ENCODE assay signal across 13 cellular contexts in genomic region chr10:86849495-86849894, GRCh38.
DNase-seq lines count a peak whose midpoint lies in the region; ATAC-seq and TF ChIP-seq lines count a peak whose summit lies in the region.
"Had no signal": no experiment of that assay in that cellular context is flagged by ENCODE, and none has a peak within 500 bp of the region (broad histone marks: within the 10 kb centered on the region; RNA-seq: fewer than 3 reads in every experiment).

No MANE protein-coding gene starts in this region.

- H3K27ac Mint-ChIP-seq in activated T-helper 17 cell treated with anti-CD3 and anti-CD28 coated beads, Interleukin-2, amount 50 U/mL, for 72 hours, result no peak overlapping the region
- H3K27ac Mint-ChIP-seq in endothelial cell (ENCODE audit: unreplicated experiment), result no peak overlapping the region
- H3K27ac Mint-ChIP-seq: activated T-cell treated with anti-CD3 and anti-CD28 coated beads, Interleukin-2, amount 50 U/mL, for 24 hours; dendritic cell treated with granulocyte-macrophage colony-stimulating factor and Interleukin-4, amounts not matched to agents 40 ng/mL and 50 ng/mL, for 4 days had no signal

- no peaks in the 10 kb centered on the region for H3K9me3 Mint-ChIP-seq in activated T-helper 17 cell treated with anti-CD3 and anti-CD28 coated beads, Interleukin-2, amount 50 U/mL, for 72 hours
- no peaks in the 10 kb centered on the region for H3K9me3 Mint-ChIP-seq in endothelial cell (ENCODE audit: unreplicated experiment)
- H3K9me3 Mint-ChIP-seq: activated T-cell treated with anti-CD3 and anti-CD28 coated beads, Interleukin-2, amount 50 U/mL, for 24 hours had no signal

- H3K36me3 Mint-ChIP-seq in activated T-helper 17 cell treated with anti-CD3 and anti-CD28 coated beads, Interleukin-2, amount 50 U/mL, for 72 hours (ENCODE audit: low read depth), result peaks cover 20% of the 10 kb centered on the region
- H3K36me3 Mint-ChIP-seq in endothelial cell (ENCODE audit: low read depth, unreplicated experiment), result peaks cover 4% of the 10 kb centered on the region

- DNase-seq in NCI-H226 (no peak), endothelial cell (ENCODE audit: low spot score) (no peak)
- no peak for DNase-seq in effector CD8-positive, alpha-beta T cell (lab: John Stamatoyannopoulos, UW)
- DNase-seq in stimulated activated CD4-positive, alpha-beta T cell treated with anti-CD3 and anti-CD28 coated beads, Interleukin-4, amount 100 ng/mL, for 1 hour, result no peak
- DNase-seq: activated CD4-positive, alpha-beta T cell treated with anti-CD3 and anti-CD28 coated beads for 4 hours; activated T-cell treated with anti-CD3 and anti-CD28 coated beads, Interleukin-2, amount 50 U/mL, for 24 hours; anterior cingulate cortex; DMS53 had no signal

- TF ChIP-seq CTCF in endothelial cell (IDR thresholded peaks at IDR 0.05; ENCODE audit: unreplicated experiment), result no peak

- ATAC-seq in GM18499 (IDR thresholded peaks at IDR 0.05; ENCODE audit: insufficient read depth, unreplicated experiment) (peak; percentile 62), GM21360 (IDR thresholded peaks at IDR 0.05; ENCODE audit: unreplicated experiment) (peak; percentile 86), HG03039 (IDR thresholded peaks at IDR 0.05; ENCODE audit: unreplicated experiment) (peak; percentile 86)
- peak; percentile 37 for ATAC-seq in activated T-helper 17 cell treated with anti-CD3 and anti-CD28 coated beads, Interleukin-2, amount 50 U/mL, for 72 hours (replicated peaks)

- no peaks in the 10 kb centered on the region for H3K4me1 Mint-ChIP-seq in activated T-helper 17 cell treated with anti-CD3 and anti-CD28 coated beads, Interleukin-2, amount 50 U/mL, for 72 hours
- H3K4me1 Mint-ChIP-seq in endothelial cell (ENCODE audit: unreplicated experiment), result peaks cover 2% of the 10 kb centered on the region

- H3K27me3 Mint-ChIP-seq in activated T-helper 17 cell treated with anti-CD3 and anti-CD28 coated beads, Interleukin-2, amount 50 U/mL, for 72 hours, result no peaks in the 10 kb centered on the region
- peaks cover 2% of the 10 kb centered on the region for H3K27me3 Mint-ChIP-seq in endothelial cell (ENCODE audit: unreplicated experiment)
- H3K27me3 Mint-ChIP-seq: activated T-cell treated with anti-CD3 and anti-CD28 coated beads, Interleukin-2, amount 50 U/mL, for 24 hours; dendritic cell treated with granulocyte-macrophage colony-stimulating factor and Interleukin-4, amounts not matched to agents 40 ng/mL and 50 ng/mL, for 4 days had no signal

- no peak overlapping the region for H3K4me3 Mint-ChIP-seq in activated T-helper 17 cell treated with anti-CD3 and anti-CD28 coated beads, Interleukin-2, amount 50 U/mL, for 72 hours
- H3K4me3 Mint-ChIP-seq in endothelial cell (ENCODE audit: unreplicated experiment), result no peak overlapping the region
- H3K4me3 Mint-ChIP-seq: activated T-cell treated with anti-CD3 and anti-CD28 coated beads, Interleukin-2, amount 50 U/mL, for 24 hours; dendritic cell treated with granulocyte-macrophage colony-stimulating factor and Interleukin-4, amounts not matched to agents 40 ng/mL and 50 ng/mL, for 4 days had no signal
